8 cellular contexts compared by ENCODE assay signal in genomic region chr12:31733549-31734432, GRCh38. TPM values are rescaled to one million over a fixed set of nuclear protein-coding genes. Genes with fewer than 3 reads are reported as not detected.
DNase-seq lines count a peak whose midpoint lies in the region; ATAC-seq and TF ChIP-seq lines count a peak whose summit lies in the region.
"Not testable (repeated sequence)": the region's sequence is repeated elsewhere in the genome, so short reads cannot be mapped to it uniquely, and the experiment has no call there.

No MANE protein-coding gene starts in this region.

- CTCF ChIA-PET in CD4-positive, alpha-beta T cell (lab: Charles Lee): interaction anchor here (0.5 to 1.6 kb wide), 3 partner anchors 9 to 51 kb away, joined by 3 to 5 read pairs (median 4); no protein-coding TSS in a partner anchor
- CTCF ChIA-PET in activated CD8-positive, alpha-beta T cell treated with anti-CD3 and anti-CD28 coated beads for 36 hours (lab: Charles Lee): not testable (repeated sequence)
- CTCF ChIA-PET in naive thymus-derived CD4-positive, alpha-beta T cell (lab: Charles Lee): interaction anchor here (0.8 to 1.6 kb wide), 2 partner anchors 9 to 12 kb away, joined by 3 to 4 read pairs; no protein-coding TSS in a partner anchor

- not testable (repeated sequence) for H3K9me3 Mint-ChIP-seq in CD4-positive, alpha-beta T cell
- peaks cover 17% of the 10 kb centered on the region for H3K9me3 Mint-ChIP-seq in activated CD8-positive, alpha-beta T cell treated with anti-CD3 and anti-CD28 coated beads for 36 hours
- H3K9me3 Mint-ChIP-seq in naive thymus-derived CD4-positive, alpha-beta T cell: peaks cover 4 to 45% (median 20%) of the 10 kb centered on the region in 11 donors

- not testable (repeated sequence) for TF ChIP-seq EP300 in stomach (IDR thresholded peaks at IDR 0.05)

- peaks cover 13% of the 10 kb centered on the region for H3K9me3 ChIP-seq in CD4-positive, alpha-beta T cell (ENCODE audit: control insufficient read depth, low read length)
- H3K9me3 ChIP-seq in naive thymus-derived CD4-positive, alpha-beta T cell (ENCODE audit: control insufficient read depth in 2 of 3, low read length in 3 of 3); stomach: not testable (repeated sequence)

- not testable (repeated sequence) for H3K27me3 ChIP-seq in CD4-positive, alpha-beta T cell (ENCODE audit: control insufficient read depth, insufficient read depth, low read length); brain microvascular endothelial cell (replicated peaks); naive thymus-derived CD4-positive, alpha-beta T cell (ENCODE audit: control insufficient read depth in 2 of 2, insufficient read depth in 2 of 2, low read length in 2 of 2); stomach

- peaks cover 6 to 24% of the 10 kb centered on the region in 2 donors for H3K4me1 ChIP-seq in naive thymus-derived CD4-positive, alpha-beta T cell (ENCODE audit: control insufficient read depth in 2 of 2, insufficient read depth in 2 of 2, low read length in 2 of 2)
- peaks cover 17 to 45% (median 35%) of the 10 kb centered on the region in 4 donors for H3K4me1 ChIP-seq in stomach

- H3K36me3 ChIP-seq in brain microvascular endothelial cell (replicated peaks); naive thymus-derived CD4-positive, alpha-beta T cell (ENCODE audit: control insufficient read depth in 2 of 3, insufficient read depth in 3 of 3, low read length in 3 of 3); stomach: not testable (repeated sequence)

- ATAC-seq in CD4-positive, alpha-beta T cell (ENCODE audit: poor library complexity); activated CD8-positive, alpha-beta T cell treated with anti-CD3 and anti-CD28 coated beads for 36 hours; naive thymus-derived CD4-positive, alpha-beta T cell: not testable (repeated sequence)

- intact Hi-C loops in CD4-positive, alpha-beta T cell (cut with DNase I, micrococcal nuclease): loop anchor here in 1 of 2 experiments (5.0 kb wide), 1 partner anchor 164 kb away; no protein-coding TSS in a partner anchor
- intact Hi-C loops in activated CD8-positive, alpha-beta T cell treated with anti-CD3 and anti-CD28 coated beads for 36 hours (cut with micrococcal nuclease): loop anchor here (10.0 kb wide), 1 partner anchor 71 kb away; no protein-coding TSS in a partner anchor
- intact Hi-C loops in naive thymus-derived CD4-positive, alpha-beta T cell (cut with micrococcal nuclease); stomach (cut with DNase I; ENCODE audit: low total_unique reads): not testable (repeated sequence)

- not testable (repeated sequence) for H3K4me3 ChIP-seq in brain microvascular endothelial cell (ENCODE audit: low read depth, low read length); naive thymus-derived CD4-positive, alpha-beta T cell (ENCODE audit: low read length); stomach

- H3K27me3 Mint-ChIP-seq in CD4-positive, alpha-beta T cell; activated CD8-positive, alpha-beta T cell treated with anti-CD3 and anti-CD28 coated beads for 36 hours; naive thymus-derived CD4-positive, alpha-beta T cell: not testable (repeated sequence)

- POLR2A ChIA-PET in CD4-positive, alpha-beta T cell (lab: Charles Lee): interaction anchor here (0.6 to 1.8 kb wide), 4 partner anchors 45 to 226 kb away, joined by 3 to 5 read pairs (median 3); no protein-coding TSS in a partner anchor
- POLR2A ChIA-PET in activated CD8-positive, alpha-beta T cell treated with anti-CD3 and anti-CD28 coated beads for 36 hours (lab: Charles Lee): interaction anchor here (0.6 to 2.0 kb wide), 10 partner anchors 11 to 250 kb away, joined by 3 to 7 read pairs (median 4); no protein-coding TSS in a partner anchor
- POLR2A ChIA-PET in naive thymus-derived CD4-positive, alpha-beta T cell (lab: Charles Lee): interaction anchor here (0.6 to 5.3 kb wide), 4 partner anchors 15 to 225 kb away, joined by 3 to 23 read pairs (median 4); partner anchors contain the start of gene RESF1

- DNase-seq in CD4-positive, alpha-beta T cell; naive thymus-derived CD4-positive, alpha-beta T cell: not testable (repeated sequence)
- DNase-seq in HT1080 (ENCODE audit: low read depth) (peak; percentile 82), RPMI7951 (ENCODE audit: low read depth) (peak; percentile 87), brain microvascular endothelial cell (peak; percentile 91), fibroblast of peridontal ligament (ENCODE audit: extremely low read depth) (peak; percentile 31), stomach (peak; percentile 34)
- DNase-seq in activated CD8-positive, alpha-beta T cell treated with anti-CD3 and anti-CD28 coated beads for 36 hours: peak; percentile 60

- in situ Hi-C loops in brain microvascular endothelial cell (cut with HindIII; ENCODE audit: low pct_ligation_motif_present, low sequenced_read_pairs): not testable (repeated sequence)

- peaks cover 65% of the 10 kb centered on the region for H3K4me1 Mint-ChIP-seq in CD4-positive, alpha-beta T cell (ENCODE audit: low read depth)
- peaks cover 63% of the 10 kb centered on the region for H3K4me1 Mint-ChIP-seq in activated CD8-positive, alpha-beta T cell treated with anti-CD3 and anti-CD28 coated beads for 36 hours (ENCODE audit: low read depth)
- peaks cover 27 to 79% (median 70%) of the 10 kb centered on the region in 7 donors for H3K4me1 Mint-ChIP-seq in naive thymus-derived CD4-positive, alpha-beta T cell

- TF ChIP-seq CTCF in CD4-positive, alpha-beta T cell (IDR thresholded peaks at IDR 0.05); activated CD8-positive, alpha-beta T cell treated with anti-CD3 and anti-CD28 coated beads for 36 hours (IDR thresholded peaks at IDR 0.05); brain microvascular endothelial cell (IDR thresholded peaks at IDR 0.05; ENCODE audit: low read depth, low read length, missing control alignments); stomach (IDR thresholded peaks at IDR 0.05): not testable (repeated sequence)

- WGBS in stomach, 5 donors: 76 to 83% (median 78%) methylated on average over 15 of the region's 15 CpGs

- H3K27ac Mint-ChIP-seq in CD4-positive, alpha-beta T cell: peak overlapping the region; percentile 16
- peak overlapping the region; percentile 74 for H3K27ac Mint-ChIP-seq in activated CD8-positive, alpha-beta T cell treated with anti-CD3 and anti-CD28 coated beads for 36 hours
- H3K27ac Mint-ChIP-seq in naive thymus-derived CD4-positive, alpha-beta T cell: peak overlapping the region in 7 of 9 donors; percentile 38 to 82 (median 55)

- peaks cover 23% of the 10 kb centered on the region for H3K36me3 Mint-ChIP-seq in CD4-positive, alpha-beta T cell (ENCODE audit: low read depth)
- peaks cover 18% of the 10 kb centered on the region for H3K36me3 Mint-ChIP-seq in activated CD8-positive, alpha-beta T cell treated with anti-CD3 and anti-CD28 coated beads for 36 hours (ENCODE audit: low read depth)
- peaks cover 5 to 44% (median 10%) of the 10 kb centered on the region in 5 donors for H3K36me3 Mint-ChIP-seq in naive thymus-derived CD4-positive, alpha-beta T cell

- not testable (repeated sequence) for H3K27ac ChIP-seq in CD4-positive, alpha-beta T cell (ENCODE audit: low read depth, low read length); naive thymus-derived CD4-positive, alpha-beta T cell (ENCODE audit: low read depth, low read length)
- H3K27ac ChIP-seq in brain microvascular endothelial cell (peak overlapping the region; percentile 94), stomach (peak overlapping the region; percentile 76 to 85 (median 84))

- peak overlapping the region; percentile 35 for H3K4me3 Mint-ChIP-seq in CD4-positive, alpha-beta T cell
- H3K4me3 Mint-ChIP-seq in activated CD8-positive, alpha-beta T cell treated with anti-CD3 and anti-CD28 coated beads for 36 hours: not testable (repeated sequence)
- H3K4me3 Mint-ChIP-seq in naive thymus-derived CD4-positive, alpha-beta T cell: peak overlapping the region in 3 of 10 donors; percentile 35 to 63 (median 37)

- not testable (repeated sequence) for TF ChIP-seq POLR2A in stomach (IDR thresholded peaks at IDR 0.05)

RNA-seq across cellular contexts. Expression of gene AMN1, which starts 5.0 kb away (rescaled TPM):
- 1 to 10 TPM; 6.9 to 8.5 TPM for total RNA-seq in CD4-positive, alpha-beta T cell
- 10.1 and 18.1 TPM in 2 replicates for total RNA-seq in HT1080 (2014; rRNA removed; shearing (Covaris generic))
- 22.7 and 27.8 TPM in 2 replicates for polyA plus RNA-seq in HT1080 (2015; cell fraction: cytosol; rRNA removed)
- 18.4 and 21.0 TPM in 2 replicates for polyA plus RNA-seq in HT1080 (2015; cell fraction: nucleus; rRNA removed)
- 9.5 and 11.7 TPM in 2 replicates for total RNA-seq in RPMI7951 (2014; rRNA removed; shearing (Covaris generic))
- total RNA-seq in activated CD8-positive, alpha-beta T cell treated with anti-CD3 and anti-CD28 coated beads for 36 hours: 1 to 10 TPM; 3.5 to 4.1 TPM
- 10 to 100 TPM in 2 of 5 experiments, 1 to 10 TPM in 3; 4.1 to 22.9 (median 8.1) TPM for total RNA-seq in naive thymus-derived CD4-positive, alpha-beta T cell
- polyA plus RNA-seq in naive thymus-derived CD4-positive, alpha-beta T cell: 10 to 100 TPM; 15.7 to 17.8 TPM
- 100 to 1,000 TPM in 1 of 5 donors, 10 to 100 TPM in 1, 1 to 10 TPM in 2, not detected in 1; 2.9 to 131 (median 15.6) TPM for total RNA-seq in stomach
- 10 to 100 TPM in 2 of 3 donors, 1 to 10 TPM in 1; 7.9 to 12.5 (median 11.2) TPM for polyA plus RNA-seq in stomach

Comparison
In these comparisons a context has a peak if more than half of its experiments do, and no peak if none do; other contexts are left out.
1. H3K27ac Mint-ChIP-seq: peak in every context shown above with its lines; median percentile 74 in activated CD8-positive, alpha-beta T cell treated with anti-CD3 and anti-CD28 coated beads for 36 hours; 55 in naive thymus-derived CD4-positive, alpha-beta T cell; 16 in CD4-positive, alpha-beta T cell.